ENCODE assay signal across 15 cellular contexts in the genomic region with DNA sequence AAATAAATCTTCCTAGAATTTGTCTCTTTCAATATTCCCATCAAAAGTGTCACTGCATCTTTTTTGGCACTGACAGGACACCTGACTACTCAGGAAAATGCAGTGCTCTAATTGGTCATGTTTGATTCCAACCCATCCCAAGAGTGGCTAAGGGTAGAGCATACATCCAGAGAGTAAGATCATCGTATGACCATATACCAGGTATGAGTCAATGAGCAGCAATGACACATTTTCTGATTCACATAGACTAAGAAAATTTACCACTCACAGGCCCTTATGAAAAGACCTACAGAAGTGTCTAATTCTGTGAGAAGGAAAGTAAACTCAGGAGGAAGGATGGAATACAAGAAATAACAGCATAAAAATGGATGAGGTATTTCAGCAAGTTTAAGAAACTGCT.
DNase-seq lines count a peak whose midpoint lies in the region; ATAC-seq and TF ChIP-seq lines count a peak whose summit lies in the region.
"Had no signal": no experiment of that assay in that cellular context is flagged by ENCODE, and none has a peak within 500 bp of the region (broad histone marks: within the 10 kb centered on the region; RNA-seq: fewer than 3 reads in every experiment).

No MANE protein-coding gene starts in this region.

- peak; percentile 70 for DNase-seq in ELR (ENCODE audit: low read depth)
- peak; percentile 5 for DNase-seq in M059J (ENCODE audit: low read depth)
- DNase-seq in epithelial cell of esophagus (ENCODE audit: low read depth) = peak; percentile 32
- no peak for DNase-seq in H7
- DNase-seq in NCI-H345 (lab: John Stamatoyannopoulos, UW) = no peak
- DNase-seq in NCI-H1436 (lab: John Stamatoyannopoulos, UW) = no peak
- no peak for DNase-seq in head of caudate nucleus
- DNase-seq: ACHN; C1 segment of cervical spinal cord; Calu3; CD4-positive, alpha-beta T cell; DMS 273 treated with DMSO at 0.1 percent for 48 hours; H9; KBM-7 had no signal

- peak; percentile 55 for ATAC-seq in HG02610 (IDR thresholded peaks at IDR 0.05; ENCODE audit: unreplicated experiment)

- no peak for TF ChIP-seq CTCF in epithelial cell of esophagus (IDR thresholded peaks at IDR 0.05; ENCODE audit: insufficient read depth, low read depth, low read length, missing control alignments)

- no peaks in the 10 kb centered on the region for H3K27me3 ChIP-seq in H7 (ENCODE audit: control insufficient read depth, insufficient read depth, low read length)

- H3K4me3 ChIP-seq in epithelial cell of esophagus (ENCODE audit: low read length) (no peak overlapping the region), H7 (ENCODE audit: insufficient read depth, low read depth, low read length) (no peak overlapping the region)

- no peaks in the 10 kb centered on the region for H3K36me3 ChIP-seq in H7 (replicated peaks; ENCODE audit: control insufficient read depth, insufficient read depth, low read length)

- intact Hi-C loops in head of caudate nucleus (cut with DNase I) = no loop called here

Comparison
In these comparisons a context has a peak if more than half of its experiments do, and no peak if none do; other contexts are left out.
1. DNase-seq: peak in ELR (single experiment), M059J (single experiment) and epithelial cell of esophagus (single experiment); none in H7 (single experiment), NCI-H345 (single experiment), NCI-H1436 (single experiment) and head of caudate nucleus (0 of 42).